1 cellular context compared by ENCODE assay signal in the genomic region with DNA sequence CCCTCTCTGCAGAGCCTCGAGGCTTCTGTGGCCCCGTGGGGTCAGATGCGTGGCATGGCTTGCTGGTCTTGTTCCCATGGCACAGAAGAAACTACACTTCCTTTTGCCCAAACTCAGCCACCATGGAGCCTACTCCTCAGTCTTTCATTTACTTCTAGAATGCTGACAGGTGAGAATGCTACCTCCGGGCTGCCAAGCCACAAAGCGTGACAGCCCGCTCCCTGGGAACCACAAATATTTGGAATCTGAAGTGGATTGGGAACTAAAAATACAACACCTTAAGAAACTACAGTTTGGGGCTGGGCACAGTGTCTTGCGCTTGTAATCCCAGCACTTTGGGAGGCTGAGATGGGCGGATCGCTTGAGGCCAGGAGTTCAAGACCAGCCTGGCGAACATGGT.
A peak's percentile ranks its signal among the peaks of the same experiment; 100 is the strongest.
TF ChIP-seq lines count a peak whose summit lies in the region.

No MANE protein-coding gene starts in this region.

TF ChIP-seq in Ishikawa, 13 proteins besides CTCF, POLR2A, EP300 and RAD21:
- TF ChIP-seq, protein P1, sequence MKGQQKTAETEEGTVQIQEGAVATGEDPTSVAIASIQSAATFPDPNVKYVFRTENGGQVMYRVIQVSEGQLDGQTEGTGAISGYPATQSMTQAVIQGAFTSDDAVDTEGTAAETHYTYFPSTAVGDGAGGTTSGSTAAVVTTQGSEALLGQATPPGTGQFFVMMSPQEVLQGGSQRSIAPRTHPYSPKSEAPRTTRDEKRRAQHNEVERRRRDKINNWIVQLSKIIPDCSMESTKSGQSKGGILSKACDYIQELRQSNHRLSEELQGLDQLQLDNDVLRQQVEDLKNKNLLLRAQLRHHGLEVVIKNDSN (IDR thresholded peaks at IDR 0.05), result 0 out of 2 replicates have a peak, but pooled peaks have one; percentile 7
- TF ChIP-seq YY1 (IDR thresholded peaks at IDR 0.05; ENCODE audit: low read depth) (0 out of 2 replicates have a peak, but pooled peaks have one; percentile 39), TEAD4 (IDR thresholded peaks at IDR 0.05) (peak; percentile 96), TCF12 (IDR thresholded peaks at IDR 0.05; ENCODE audit: low read depth) (peak; percentile 97), CREB1 (IDR thresholded peaks at IDR 0.05; ENCODE audit: low read depth) (no peak), FOXM1 (IDR thresholded peaks at IDR 0.05; ENCODE audit: borderline replicate concordance, low read depth) (peak; percentile 76), CEBPB (IDR thresholded peaks at IDR 0.05) (peak; percentile 14; the same call in 1 of the 2 replicates), NFIC (IDR thresholded peaks at IDR 0.05) (peak; percentile 97), TAF1 (IDR thresholded peaks at IDR 0.05; ENCODE audit: low read depth) (no peak)
- TF ChIP-seq, protein P2, sequence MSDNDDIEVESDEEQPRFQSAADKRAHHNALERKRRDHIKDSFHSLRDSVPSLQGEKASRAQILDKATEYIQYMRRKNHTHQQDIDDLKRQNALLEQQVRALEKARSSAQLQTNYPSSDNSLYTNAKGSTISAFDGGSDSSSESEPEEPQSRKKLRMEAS (IDR thresholded peaks at IDR 0.05), result peak; percentile 74
